ENCODE assay signal across 19 cellular contexts in the genomic region with DNA sequence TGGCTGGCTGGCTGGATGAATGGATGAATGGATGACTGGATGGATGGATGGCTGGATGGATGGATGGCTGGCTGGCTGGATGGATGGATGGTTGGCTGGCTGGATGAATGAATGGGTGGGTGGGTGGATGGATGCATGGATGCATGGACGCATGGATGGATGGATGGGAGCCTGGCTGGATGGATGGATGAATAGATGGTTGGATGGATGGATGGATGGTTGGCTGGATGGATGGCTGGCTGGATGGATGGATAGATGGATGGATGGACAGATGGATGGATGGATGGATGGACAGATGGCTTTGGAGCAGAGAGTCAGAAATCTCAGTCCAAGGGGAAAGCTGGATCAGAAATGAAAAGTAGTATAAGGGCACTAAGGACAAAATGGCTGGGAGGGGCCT.
"Had no signal": no experiment of that assay in that cellular context is flagged by ENCODE, and none has a peak within 500 bp of the region (broad histone marks: within the 10 kb centered on the region; RNA-seq: fewer than 3 reads in every experiment).

No MANE protein-coding gene starts in this region.

- H3K36me3 ChIP-seq: left ventricle myocardium inferior, SJCRH30 had no signal

- H3K27ac ChIP-seq: left ventricle myocardium inferior, SJCRH30 had no signal

- DNase-seq: activated CD4-positive, alpha-beta memory T cell treated with anti-CD3 and anti-CD28 coated beads, Interleukin-2, amount 10 ng/mL, durations not matched to agents 7 days and 5 days; activated CD4-positive, alpha-beta T cell treated with anti-CD3 and anti-CD28 coated beads, Interleukin-2, amount 10 ng/mL, durations not matched to agents 24 days and 14 days; activated CD4-positive, CD25-positive, alpha-beta regulatory T cell; activated effector memory CD4-positive, alpha-beta T cell treated with anti-CD3 and anti-CD28 coated beads, Interleukin-2, amount 50 U/mL, for 16 hours; activated naive CD4-positive, alpha-beta T cell treated with anti-CD3 and anti-CD28 coated beads, Interleukin-2, amount 50 U/mL, for 16 hours; activated T-cell treated with anti-CD3 and anti-CD28 coated beads, Interleukin-2, amount 50 U/mL, for 72 hours; aorta; central memory CD4-positive, alpha-beta T cell; foreskin melanocyte; immature natural killer cell; left ventricle myocardium inferior; midbrain; posterior cingulate gyrus; SJCRH30; small intestine; stimulated activated CD4-positive, alpha-beta T cell treated with anti-CD3 and anti-CD28 coated beads, Interleukin-15, amount 100 ng/mL, for 24 hours had no signal

- H3K36me3 Mint-ChIP-seq: immature natural killer cell; natural killer cell treated with Interleukin-12 subunit alpha and Interleukin-12 subunit beta and Interleukin-15 and Interleukin-18, amount 100 ng/mL, for 72 hours; stimulated activated memory B cell treated with anti-CD40 and anti-IgM and Interleukin-4, amounts not matched to agents 10 μg/mL and 1 μg/mL and 100 μg/mL, for 72 hours; type B pancreatic cell had no signal

- H3K9me3 ChIP-seq: left ventricle myocardium inferior, SJCRH30 had no signal

- H3K4me3 Mint-ChIP-seq: activated CD4-positive, alpha-beta memory T cell treated with anti-CD3 and anti-CD28 coated beads, Interleukin-2, amount 10 ng/mL, durations not matched to agents 7 days and 5 days; activated CD4-positive, alpha-beta T cell treated with anti-CD3 and anti-CD28 coated beads, Interleukin-2, amount 10 ng/mL, durations not matched to agents 24 days and 14 days; activated T-cell treated with anti-CD3 and anti-CD28 coated beads, Interleukin-2, amount 50 U/mL, for 72 hours; immature natural killer cell; natural killer cell treated with Interleukin-12 subunit alpha and Interleukin-12 subunit beta and Interleukin-15 and Interleukin-18, amount 100 ng/mL, for 72 hours; stimulated activated memory B cell treated with anti-CD40 and anti-IgM and Interleukin-4, amounts not matched to agents 10 μg/mL and 1 μg/mL and 100 μg/mL, for 72 hours; type B pancreatic cell had no signal

- H3K4me1 ChIP-seq: SJCRH30 had no signal

- H3K27ac Mint-ChIP-seq: activated CD4-positive, alpha-beta memory T cell treated with anti-CD3 and anti-CD28 coated beads, Interleukin-2, amount 10 ng/mL, durations not matched to agents 7 days and 5 days; activated CD4-positive, alpha-beta T cell treated with anti-CD3 and anti-CD28 coated beads, Interleukin-2, amount 10 ng/mL, durations not matched to agents 24 days and 14 days; activated T-cell treated with anti-CD3 and anti-CD28 coated beads, Interleukin-2, amount 50 U/mL, for 72 hours; natural killer cell treated with Interleukin-12 subunit alpha and Interleukin-12 subunit beta and Interleukin-15 and Interleukin-18, amount 100 ng/mL, for 72 hours; stimulated activated memory B cell treated with anti-CD40 and anti-IgM and Interleukin-4, amounts not matched to agents 10 μg/mL and 1 μg/mL and 100 μg/mL, for 72 hours had no signal

- ATAC-seq: activated T-cell treated with anti-CD3 and anti-CD28 coated beads, Interleukin-2, amount 50 U/mL, for 72 hours; natural killer cell treated with Interleukin-12 subunit alpha and Interleukin-12 subunit beta and Interleukin-15 and Interleukin-18, amount 100 ng/mL, for 72 hours; stimulated activated memory B cell treated with anti-CD40 and anti-IgM and Interleukin-4, amounts not matched to agents 10 μg/mL and 1 μg/mL and 100 μg/mL, for 72 hours had no signal

- H3K9me3 Mint-ChIP-seq: activated CD4-positive, alpha-beta memory T cell treated with anti-CD3 and anti-CD28 coated beads, Interleukin-2, amount 10 ng/mL, durations not matched to agents 7 days and 5 days; immature natural killer cell; natural killer cell treated with Interleukin-12 subunit alpha and Interleukin-12 subunit beta and Interleukin-15 and Interleukin-18, amount 100 ng/mL, for 72 hours had no signal

- H3K4me1 Mint-ChIP-seq: activated CD4-positive, alpha-beta memory T cell treated with anti-CD3 and anti-CD28 coated beads, Interleukin-2, amount 10 ng/mL, durations not matched to agents 7 days and 5 days; immature natural killer cell; stimulated activated memory B cell treated with anti-CD40 and anti-IgM and Interleukin-4, amounts not matched to agents 10 μg/mL and 1 μg/mL and 100 μg/mL, for 72 hours had no signal

- H3K4me3 ChIP-seq: left ventricle myocardium inferior, SJCRH30 had no signal

- H3K27me3 ChIP-seq: SJCRH30 had no signal
